Comparison of ENCODE assay signal across 8 cellular contexts in genomic region chr13:99176309-99177276, GRCh38. TPM values are rescaled to one million over a fixed set of nuclear protein-coding genes. Genes with fewer than 3 reads are reported as not detected.
A peak's percentile ranks its signal among the peaks of the same experiment; 100 is the strongest.
DNase-seq lines count a peak whose midpoint lies in the region; ATAC-seq and TF ChIP-seq lines count a peak whose summit lies in the region.

No MANE protein-coding gene starts in this region.

- no peak overlapping the region for H2AFZ ChIP-seq in hepatocyte

- H3K27me3 ChIP-seq in hepatocyte = no peaks in the 10 kb centered on the region
- H3K27me3 ChIP-seq in skeletal muscle tissue (ENCODE audit: control insufficient read depth in 3 of 3, insufficient read depth in 3 of 3, low read length in 3 of 3) = peaks cover 6 to 13% (median 8%) of the 10 kb centered on the region in 3 donors

- DNase-seq in GM12865 (ENCODE audit: low read depth) (peak; percentile 81), HFF-Myc (ENCODE audit: extremely low read depth, low read depth) (no peak), NCI-H1092 treated with DMSO at 0.1 percent for 48 hours (lab: John Stamatoyannopoulos, UW) (peak; percentile 80), T-helper 2 cell (peak; percentile 46 to 72 (median 60)), amygdala (lab: John Stamatoyannopoulos, UW) (peak in 43 of 56 donors; percentile 2 to 77 (median 32)), hepatocyte (ENCODE audit: low spot score) (peak; percentile 83)

- WGBS in hepatocyte (ENCODE audit: low lambda C conversion rate, missing lambda C conversion rate) = 34% methylated on average over 24 of the region's 24 CpGs

- no peaks in the 10 kb centered on the region for H4K20me1 ChIP-seq in hepatocyte (ENCODE audit: insufficient read depth, poor library complexity, severe bottlenecking)

- H3K4me1 ChIP-seq in hepatocyte (ENCODE audit: insufficient read depth) (no peaks in the 10 kb centered on the region), skeletal muscle tissue (ENCODE audit: control insufficient read depth in 3 of 3, insufficient read depth in 3 of 3, low read length in 3 of 3) (peaks cover 3 to 4% (median 3%) of the 10 kb centered on the region in 3 donors)

- no peak overlapping the region for H3K4me3 ChIP-seq in GM12865 (ENCODE audit: low read depth, low read length)
- no peak overlapping the region for H3K4me3 ChIP-seq in HFF-Myc (replicated peaks; ENCODE audit: low read depth, low read length)
- no peak overlapping the region for H3K4me3 ChIP-seq in hepatocyte
- peak overlapping the region in 2 of 3 donors; percentile 45 to 53 for H3K4me3 ChIP-seq in skeletal muscle tissue (ENCODE audit: low read length in 3 of 3)

- H3K79me2 ChIP-seq in hepatocyte = no peaks in the 10 kb centered on the region

- no peak for ATAC-seq in GM18520 (IDR thresholded peaks at IDR 0.05; ENCODE audit: unreplicated experiment)

- H3K27ac ChIP-seq in hepatocyte = no peak overlapping the region
- no peak overlapping the region for H3K27ac ChIP-seq in skeletal muscle tissue (ENCODE audit: low read depth, low read length)

- H3K9me2 ChIP-seq in hepatocyte (replicated peaks; ENCODE audit: insufficient read depth) = no peaks in the 10 kb centered on the region

- no peak overlapping the region for H3K9ac ChIP-seq in skeletal muscle tissue (ENCODE audit: low read depth in 1 of 3, low read length in 3 of 3)

- H3K4me2 ChIP-seq in hepatocyte = peak overlapping the region; percentile 73

- H3K9me3 ChIP-seq in hepatocyte (ENCODE audit: low read depth) (no peaks in the 10 kb centered on the region), skeletal muscle tissue (ENCODE audit: control insufficient read depth in 3 of 3, low read length in 3 of 3) (no peaks in the 10 kb centered on the region)

- H3K36me3 ChIP-seq in hepatocyte (replicated peaks; ENCODE audit: insufficient read depth, low read depth) = no peaks in the 10 kb centered on the region
- no peaks in the 10 kb centered on the region for H3K36me3 ChIP-seq in skeletal muscle tissue (ENCODE audit: control insufficient read depth in 3 of 3, insufficient read depth in 3 of 3, low read length in 3 of 3)

- TF ChIP-seq CTCF in GM12865 (IDR thresholded peaks at IDR 0.05; ENCODE audit: insufficient read depth, low read depth, low read length, missing control alignments) (peak; percentile 97), HFF-Myc (IDR thresholded peaks at IDR 0.05; ENCODE audit: low read depth, low read length, missing control alignments) (peak; percentile 95), hepatocyte (IDR thresholded peaks at IDR 0.05; ENCODE audit: poor library complexity) (peak; percentile 82)

RNA-seq across cellular contexts. Expression of gene UBAC2, which starts 24.1 kb away (rescaled TPM):
- total RNA-seq in hepatocyte (78.2 and 87.7 TPM in 2 replicates), skeletal muscle tissue (100 TPM)
- 68.2 and 83.1 TPM in 2 replicates for polyA plus RNA-seq in hepatocyte

Comparison
In these comparisons a context has a peak if more than half of its experiments do, and no peak if none do; other contexts are left out.
1. H3K4me3 ChIP-seq: peak in skeletal muscle tissue (2 of 3); none in GM12865 (single experiment), HFF-Myc (single experiment) and hepatocyte (single experiment).
2. Peak in every context shown above with its lines, with median percentiles within 50 percentile points of each other: CTCF ChIP-seq.